13 cellular contexts compared by ENCODE assay signal in the genomic region with DNA sequence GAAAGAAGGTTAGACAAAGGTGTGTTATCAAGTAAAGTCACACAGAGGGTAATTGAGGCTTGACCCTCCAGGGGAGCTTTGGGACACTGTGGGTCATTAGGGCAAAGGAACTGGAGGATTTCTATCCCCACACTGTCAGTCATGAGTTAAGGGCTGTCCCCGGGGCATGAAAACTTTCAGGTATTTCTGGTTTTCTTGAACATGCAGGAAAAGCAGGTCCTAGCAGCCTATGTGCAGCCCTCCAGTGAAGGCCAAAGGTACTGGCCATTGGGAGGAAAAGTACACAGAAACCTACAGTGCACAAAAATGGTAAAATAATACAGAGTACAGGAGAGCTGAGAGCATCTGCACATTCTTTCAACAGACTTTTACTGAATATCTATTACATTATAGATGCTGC. TPM values are rescaled to one million over a fixed set of nuclear protein-coding genes. Genes with fewer than 3 reads are reported as not detected.
"Had no signal": no experiment of that assay in that cellular context is flagged by ENCODE, and none has a peak within 500 bp of the region (broad histone marks: within the 10 kb centered on the region; RNA-seq: fewer than 3 reads in every experiment).

No MANE protein-coding gene starts in this region.

- H3K36me3 ChIP-seq: gastroesophageal sphincter, uterus had no signal

- H3K27ac ChIP-seq: gastroesophageal sphincter, psoas muscle, uterus had no signal

- H3K4me3 ChIP-seq: gastroesophageal sphincter, psoas muscle, uterus had no signal

- DNase-seq: activated CD4-positive, alpha-beta memory T cell treated with anti-CD3 and anti-CD28 coated beads for 36 hours; activated T-cell treated with anti-CD3 and anti-CD28 coated beads, Interleukin-2, amount 50 U/mL, for 48 hours; aorta; hippocampal formation; mesenchymal stem cell; psoas muscle; stimulated activated CD4-positive, alpha-beta T cell treated with anti-CD3 and anti-CD28 coated beads, Interleukin-2, amount 100 ng/mL, for 48 hours; stimulated activated naive CD4-positive, alpha-beta T cell treated with Interleukin-2 at 50 U/mL for 16 hours; T-helper 9 cell; uterus had no signal

- H3K4me1 ChIP-seq: gastroesophageal sphincter, psoas muscle, uterus had no signal

- H3K9me3 ChIP-seq: psoas muscle, uterus had no signal

- H3K27me3 ChIP-seq: uterus had no signal

RNA-seq across cellular contexts. Expression of a gene that starts 44.4 kb away (rescaled TPM):
- total RNA-seq: activated CD4-positive, alpha-beta memory T cell treated with anti-CD3 and anti-CD28 coated beads for 36 hours; osteoblast; temporal lobe had no signal
